Comparison of ENCODE assay signal across 9 cellular contexts in the genomic region with DNA sequence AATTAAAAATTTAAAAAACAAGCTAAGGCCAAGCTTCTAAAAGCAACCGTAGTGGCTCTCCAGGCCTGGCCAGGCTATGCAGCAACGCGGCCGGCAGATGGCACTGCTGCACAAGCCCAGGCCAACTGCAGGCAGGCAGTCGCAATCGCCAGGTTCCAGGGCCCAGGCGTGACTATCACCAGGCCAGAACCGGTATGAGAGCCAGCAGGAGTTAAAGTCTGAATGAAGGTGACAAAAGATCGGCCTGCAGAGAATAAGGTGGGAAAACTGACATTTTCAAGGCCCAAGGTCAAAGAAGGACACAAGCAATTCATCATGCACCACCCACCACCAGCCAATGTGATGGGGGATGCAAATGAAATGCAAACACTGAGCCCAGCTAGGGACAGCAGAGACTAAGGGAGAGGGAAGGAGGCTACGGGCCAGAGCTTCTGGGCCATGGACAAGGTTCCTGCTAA.
DNase-seq lines count a peak whose midpoint lies in the region; ATAC-seq lines count a peak whose summit lies in the region.
"Had no signal": no experiment of that assay in that cellular context is flagged by ENCODE, and none has a peak within 500 bp of the region (broad histone marks: within the 10 kb centered on the region; RNA-seq: fewer than 3 reads in every experiment).

No MANE protein-coding gene starts in this region.

- peaks cover 3% of the 10 kb centered on the region for H3K36me3 Mint-ChIP-seq in effector memory CD8-positive, alpha-beta T cell (ENCODE audit: insufficient read depth)
- no peaks in the 10 kb centered on the region for H3K36me3 Mint-ChIP-seq in memory B cell

- ATAC-seq in HG02970 (IDR thresholded peaks at IDR 0.05; ENCODE audit: low FRiP score, unreplicated experiment), result peak; percentile 52
- ATAC-seq in effector memory CD8-positive, alpha-beta T cell (replicated peaks), result peak; percentile 81
- ATAC-seq in memory B cell (ENCODE audit: low read depth), result peak; percentile 91
- no peak for ATAC-seq in GM21390 (IDR thresholded peaks at IDR 0.05; ENCODE audit: unreplicated experiment)

- no peak overlapping the region for H3K27ac Mint-ChIP-seq in effector memory CD8-positive, alpha-beta T cell
- H3K27ac Mint-ChIP-seq in memory B cell, result no peak overlapping the region
- H3K27ac Mint-ChIP-seq: dendritic cell treated with granulocyte-macrophage colony-stimulating factor and Interleukin-4, amounts not matched to agents 40 ng/mL and 50 ng/mL, for 4 days had no signal

- peaks cover 2 to 3% of the 10 kb centered on the region in 2 donors for H3K4me1 Mint-ChIP-seq in effector memory CD8-positive, alpha-beta T cell (ENCODE audit: low read depth in 2 of 2)
- peaks cover 3% of the 10 kb centered on the region for H3K4me1 Mint-ChIP-seq in memory B cell

- H3K9me3 Mint-ChIP-seq in effector memory CD8-positive, alpha-beta T cell, result no peaks in the 10 kb centered on the region
- H3K9me3 Mint-ChIP-seq in memory B cell, result no peaks in the 10 kb centered on the region
- H3K9me3 Mint-ChIP-seq: dendritic cell treated with granulocyte-macrophage colony-stimulating factor and Interleukin-4, amounts not matched to agents 40 ng/mL and 50 ng/mL, for 4 days had no signal

- H3K27me3 Mint-ChIP-seq in effector memory CD8-positive, alpha-beta T cell, result peaks cover under 1 to 2% of the 10 kb centered on the region in 2 donors
- peaks cover 2% of the 10 kb centered on the region for H3K27me3 Mint-ChIP-seq in memory B cell

- no peak overlapping the region for H3K4me3 Mint-ChIP-seq in effector memory CD8-positive, alpha-beta T cell
- no peak overlapping the region for H3K4me3 Mint-ChIP-seq in memory B cell
- H3K4me3 Mint-ChIP-seq: dendritic cell treated with granulocyte-macrophage colony-stimulating factor and Interleukin-4, amounts not matched to agents 40 ng/mL and 50 ng/mL, for 4 days had no signal

- DNase-seq in EL (peak; percentile 66), NCI-H69 (lab: John Stamatoyannopoulos, UW) (peak; percentile 77), memory B cell (ENCODE audit: low spot score in 2 of 2) (peak; percentile 62 to 70)
- peak; percentile 15 to 54 for DNase-seq in activated CD8-positive, alpha-beta memory T cell treated with anti-CD3 and anti-CD28 coated beads for 1 hour (ENCODE audit: extremely low read depth in 1 of 2, low read depth in 1 of 2)
- DNase-seq in effector memory CD8-positive, alpha-beta T cell, result peak; percentile 52 to 62 (median 57)
- DNase-seq in stimulated activated CD8-positive, alpha-beta memory T cell treated with anti-CD3 and anti-CD28 coated beads, Interleukin-12 subunit alpha, Interleukin-12 subunit beta, amount 100 ng/mL, for 24 hours (ENCODE audit: extremely low read depth), result peak; percentile 20

Comparison
In these comparisons a context has a peak if more than half of its experiments do, and no peak if none do; other contexts are left out.
1. DNase-seq: peak in every context shown above with its lines; median percentile 77 in NCI-H69; 66 in EL; 66 in memory B cell; 57 in effector memory CD8-positive, alpha-beta T cell; 34 in activated CD8-positive, alpha-beta memory T cell treated with anti-CD3 and anti-CD28 coated beads for 1 hour; 20 in stimulated activated CD8-positive, alpha-beta memory T cell treated with anti-CD3 and anti-CD28 coated beads, Interleukin-12 subunit alpha, Interleukin-12 subunit beta, amount 100 ng/mL, for 24 hours.